Comparison of ENCODE assay signal across 14 cellular contexts in genomic region chr2:164693390-164693789, GRCh38.
DNase-seq lines count a peak whose midpoint lies in the region; ATAC-seq, FAIRE-seq and TF ChIP-seq lines count a peak whose summit lies in the region.
"Had no signal": no experiment of that assay in that cellular context is flagged by ENCODE, and none has a peak within 500 bp of the region (broad histone marks: within the 10 kb centered on the region; RNA-seq: fewer than 3 reads in every experiment).

No MANE protein-coding gene starts in this region.

- peaks cover 55% of the 10 kb centered on the region for H3K4me1 Mint-ChIP-seq in mesothelial cell of epicardium
- H3K4me1 Mint-ChIP-seq: CD14-positive monocyte had no signal

- POLR2A ChIA-PET in A549 (lab: Yijun Ruan, JAX) = no interaction called here

- intact Hi-C loops in upper lobe of right lung (cut with DNase I) (no loop called here), ascending aorta (cut with DNase I) (no loop called here)

- no peaks in the 10 kb centered on the region for H3K9me3 ChIP-seq in A549
- no peaks in the 10 kb centered on the region for H3K9me3 ChIP-seq in upper lobe of right lung
- H3K9me3 ChIP-seq in ascending aorta = no peaks in the 10 kb centered on the region

- H3K9me3 Mint-ChIP-seq in mesothelial cell of epicardium = no peaks in the 10 kb centered on the region
- H3K9me3 Mint-ChIP-seq: CD14-positive monocyte; CD8-positive, alpha-beta T cell; GM23338 had no signal

- no peak overlapping the region for H3K4me3 Mint-ChIP-seq in mesothelial cell of epicardium
- H3K4me3 Mint-ChIP-seq: CD14-positive monocyte; CD8-positive, alpha-beta T cell; GM23338 had no signal

- H3K27me3 ChIP-seq in upper lobe of right lung = no peaks in the 10 kb centered on the region
- H3K27me3 ChIP-seq in ascending aorta = no peaks in the 10 kb centered on the region

- TF ChIP-seq RAD21 in A549 (conservative IDR thresholded peaks at IDR 0.05 in 1 of 2, IDR thresholded peaks at IDR 0.05 in 1 of 2) = no peak

- H3K27ac ChIP-seq in A549 (peak overlapping the region in 1 of 2 experiments; percentile 68; a peak in 1 of 6 replicates), upper lobe of right lung (no peak overlapping the region), ascending aorta (no peak overlapping the region)

- H3K4me1 ChIP-seq in A549 = peaks cover 63% of the 10 kb centered on the region
- no peaks in the 10 kb centered on the region for H3K4me1 ChIP-seq in upper lobe of right lung
- H3K4me1 ChIP-seq in ascending aorta = no peaks in the 10 kb centered on the region

- no peak for FAIRE-seq in A549 (lab: Jason Lieb, UNC)
- peak; percentile 74 for FAIRE-seq in colon (lab: Jason Lieb, UNC)
- FAIRE-seq: GM18507 had no signal

- peak overlapping the region; percentile 59 for H3K27ac Mint-ChIP-seq in mesothelial cell of epicardium
- H3K27ac Mint-ChIP-seq: CD14-positive monocyte; CD8-positive, alpha-beta T cell; GM23338 had no signal

- CTCF ChIA-PET in A549 (lab: Yijun Ruan, JAX) = interaction anchor here (1.2 to 1.8 kb wide), 4 partner anchors 10 to 133 kb away, joined by 3 to 8 read pairs (median 6); no protein-coding TSS in a partner anchor

- H3K4me3 ChIP-seq in A549 (no peak overlapping the region), LNCaP clone FGC (ENCODE audit: low read depth, low read length) (no peak overlapping the region), upper lobe of right lung (no peak overlapping the region), ascending aorta (no peak overlapping the region)
- H3K4me3 ChIP-seq: GM23338 had no signal

- TF ChIP-seq CTCF in A549 (IDR thresholded peaks at IDR 0.05) (no peak), LNCaP clone FGC (IDR thresholded peaks at IDR 0.05; ENCODE audit: control insufficient read depth, extremely low read depth, insufficient read depth) (no peak), mesothelial cell of epicardium (IDR thresholded peaks at IDR 0.05; ENCODE audit: unreplicated experiment) (no peak), upper lobe of right lung (IDR thresholded peaks at IDR 0.05) (no peak), ascending aorta (IDR thresholded peaks at IDR 0.05) (no peak)

- ATAC-seq in A549 (no peak), GM21723 (IDR thresholded peaks at IDR 0.05; ENCODE audit: unreplicated experiment) (no peak), upper lobe of right lung (no peak)
- ATAC-seq: CD8-positive, alpha-beta T cell; GM23338 had no signal

- DNase-seq in A549 (ENCODE audit: low read depth in 1 of 2, low spot score in 1 of 2) (peak in 1 of 2 experiments; percentile 34), LNCaP clone FGC (ENCODE audit: low read depth) (peak; percentile 32), mesothelial cell of epicardium (ENCODE audit: low spot score in 2 of 2, unreplicated experiment in 2 of 2) (no peak), upper lobe of right lung (no peak), ascending aorta (ENCODE audit: low spot score in 2 of 2) (no peak), anterior cingulate cortex (lab: John Stamatoyannopoulos, UW) (no peak)
- DNase-seq: CD8-positive, alpha-beta T cell; DMS53; H7 had no signal

- TF ChIP-seq EP300 in A549 (IDR thresholded peaks at IDR 0.05) = no peak

- peaks cover 34% of the 10 kb centered on the region for H3K36me3 Mint-ChIP-seq in mesothelial cell of epicardium
- H3K36me3 Mint-ChIP-seq: CD14-positive monocyte; CD8-positive, alpha-beta T cell had no signal

- no peaks in the 10 kb centered on the region for H3K27me3 Mint-ChIP-seq in mesothelial cell of epicardium (ENCODE audit: low read depth)

- H3K4me2 ChIP-seq in A549 = peak overlapping the region; percentile 87; the same call in 2 of the 3 replicates
- H3K4me2 ChIP-seq: GM23338 had no signal

- no peak for TF ChIP-seq POLR2A in A549 (IDR thresholded peaks at IDR 0.05; ENCODE audit: low read length)

- peaks cover 45% of the 10 kb centered on the region for H3K36me3 ChIP-seq in upper lobe of right lung
- H3K36me3 ChIP-seq in ascending aorta = peaks cover 8 to 37% of the 10 kb centered on the region in 2 donors

TF ChIP-seq in A549, 52 proteins besides CTCF, POLR2A, EP300 and RAD21:
- no peak for TF ChIP-seq CBX8 (IDR thresholded peaks at IDR 0.05)
- TF ChIP-seq CBX2 (IDR thresholded peaks at IDR 0.05; ENCODE audit: borderline replicate concordance, low read depth) = no peak
- no peak for TF ChIP-seq BHLHE40 (IDR thresholded peaks at IDR 0.05; ENCODE audit: low read depth, low read length)
- no peak for TF ChIP-seq MYC (IDR thresholded peaks at IDR 0.05; ENCODE audit: borderline replicate concordance, low read length)
- TF ChIP-seq EHMT2 (IDR thresholded peaks at IDR 0.05; ENCODE audit: low read depth) = no peak
- TF ChIP-seq FOSB (CRISPR knock-in tag; IDR thresholded peaks at IDR 0.05) = no peak
- TF ChIP-seq HOXB5 (CRISPR knock-in tag; IDR thresholded peaks at IDR 0.05) = no peak
- TF ChIP-seq GATA3 (IDR thresholded peaks at IDR 0.05; ENCODE audit: borderline replicate concordance) = peak; percentile 96
- TF ChIP-seq E2F6 (IDR thresholded peaks at IDR 0.05; ENCODE audit: borderline replicate concordance, low read depth) = no peak
- no peak for TF ChIP-seq MAZ (IDR thresholded peaks at IDR 0.05; ENCODE audit: borderline replicate concordance, low read depth, low read length)
- TF ChIP-seq CEBPB (IDR thresholded peaks at IDR 0.05) = peak in 1 of 2 experiments; percentile 24; a peak in 1 of 4 replicates
TF ChIP-seq in A549: peak in this region for 2.
